Comparison of ENCODE assay signal across 9 cellular contexts in genomic region chr5:435961-436640, GRCh38. TPM values are rescaled to one million over a fixed set of nuclear protein-coding genes. Genes with fewer than 3 reads are reported as not detected.
DNase-seq lines count a peak whose midpoint lies in the region; ATAC-seq, FAIRE-seq and TF ChIP-seq lines count a peak whose summit lies in the region.
"Had no signal": no experiment of that assay in that cellular context is flagged by ENCODE, and none has a peak within 500 bp of the region (broad histone marks: within the 10 kb centered on the region; RNA-seq: fewer than 3 reads in every experiment).

No MANE protein-coding gene starts in this region.

- H2AK5ac ChIP-seq in H1 (ENCODE audit: low read depth, low read length), result no peak overlapping the region

- TF ChIP-seq EP300 in H1 (IDR thresholded peaks at IDR 0.05; ENCODE audit: borderline replicate concordance in 1 of 2, low read depth in 2 of 2, low read length in 2 of 2) (no peak), sigmoid colon (IDR thresholded peaks at IDR 0.05) (no peak)

- intact Hi-C loops in sigmoid colon (cut with DNase I), result no loop called here

- H3K9me3 ChIP-seq in H1 (ENCODE audit: insufficient read depth in 2 of 2, low read depth in 1 of 2, low read length in 1 of 2), result no peaks in the 10 kb centered on the region
- no peaks in the 10 kb centered on the region for H3K9me3 ChIP-seq in sigmoid colon
- H3K9me3 ChIP-seq: BLaER1 treated with 17β-estradiol and CSF1 and Interleukin-3, amounts not matched to agents 10 nM and 100 nM had no signal

- H3K23ac ChIP-seq in H1 (ENCODE audit: insufficient read length), result no peak overlapping the region

- peak; percentile 62 to 70 for TF ChIP-seq RAD21 in H1 (IDR thresholded peaks at IDR 0.05 in 1 of 2, conservative IDR thresholded peaks at IDR 0.05 in 1 of 2; ENCODE audit: low read depth in 2 of 2, low read length in 2 of 2)

- H3K56ac ChIP-seq in H1 (replicated peaks; ENCODE audit: insufficient read length, low read depth, low read length), result no peak overlapping the region

- H3K27ac ChIP-seq in H1 (ENCODE audit: low read depth, low read length) (no peak overlapping the region), sigmoid colon (no peak overlapping the region)
- H3K27ac ChIP-seq: BLaER1 treated with 17β-estradiol and CSF1 and Interleukin-3, amounts not matched to agents 10 nM and 100 nM had no signal

- no peak overlapping the region for H2BK120ac ChIP-seq in H1 (replicated peaks; ENCODE audit: low read depth, low read length)

- H2BK12ac ChIP-seq in H1 (ENCODE audit: low read depth, low read length), result no peak overlapping the region

- TF ChIP-seq CTCF in H1 (IDR thresholded peaks at IDR 0.05; ENCODE audit: control extremely low read depth in 1 of 3, insufficient read depth in 1 of 3, low read depth in 1 of 3, low read length in 3 of 3), result peak in 2 of 3 experiments; percentile 69 to 70; a peak in 3 of 4 replicates
- no peak for TF ChIP-seq CTCF in sigmoid colon (IDR thresholded peaks at IDR 0.05)

- 86% methylated on average over 18 of the region's 18 CpGs; no CpG with 5 or more reads in 1 of the 2 experiments for WGBS in H1 (ENCODE audit: extremely low coverage in 1 of 2, insufficient coverage in 1 of 2, insufficient read length in 1 of 2, insufficient replicate concordance in 2 of 2, low coverage in 1 of 2, low lambda C conversion rate in 2 of 2, missing lambda C conversion rate in 1 of 2), 2 experiments
- WGBS in sigmoid colon, 2 donors, result 64 to 79% methylated on average over 18 of the region's 18 CpGs

- POLR2A ChIA-PET in H1 (lab: Charles Lee; ENCODE audit: partially characterized antibody), result interaction anchor here (1.0 kb wide), 1 partner anchor 11 kb away, joined by 4 read pairs; no protein-coding TSS in a partner anchor

- no peaks in the 10 kb centered on the region for H3K36me3 ChIP-seq in H1 (ENCODE audit: control insufficient read depth in 2 of 4, insufficient read depth in 4 of 4, low read length in 3 of 4)
- no peaks in the 10 kb centered on the region for H3K36me3 ChIP-seq in sigmoid colon
- H3K36me3 ChIP-seq: BLaER1 treated with 17β-estradiol and CSF1 and Interleukin-3, amounts not matched to agents 10 nM and 100 nM had no signal

- H3K79me2 ChIP-seq in H1 (ENCODE audit: control insufficient read depth in 1 of 2, insufficient read depth in 2 of 2, low read length in 2 of 2), result no peaks in the 10 kb centered on the region

- H3K23me2 ChIP-seq in H1 (ENCODE audit: low read depth, low read length), result no peaks in the 10 kb centered on the region

- no peak overlapping the region for H3K9ac ChIP-seq in H1 (replicated peaks in 1 of 4; ENCODE audit: extremely low read depth in 1 of 4, low read depth in 3 of 4, low read length in 3 of 4)
- H3K9ac ChIP-seq: BLaER1 treated with 17β-estradiol and CSF1 and Interleukin-3, amounts not matched to agents 10 nM and 100 nM had no signal

- no peak for FAIRE-seq in H1 (lab: Jason Lieb, UNC)

- H3K18ac ChIP-seq in H1 (ENCODE audit: extremely low read depth, low read length), result no peak overlapping the region

- H3K4me1 ChIP-seq in H1 (replicated peaks in 1 of 4; ENCODE audit: control insufficient read depth in 3 of 4, insufficient read depth in 4 of 4, low read length in 3 of 4) (no peaks in the 10 kb centered on the region; a peak in 1 of 7 replicates), sigmoid colon (no peaks in the 10 kb centered on the region)

- H4K8ac ChIP-seq in H1 (ENCODE audit: extremely low read depth, insufficient read depth, low read length), result no peak overlapping the region; the same call in 1 of the 2 replicates

- H2AFZ ChIP-seq in H1 (ENCODE audit: low read length), result no peak overlapping the region

- H4K20me1 ChIP-seq in H1 (replicated peaks in 1 of 2; ENCODE audit: control insufficient read depth in 1 of 2, insufficient read depth in 2 of 2, low read length in 2 of 2), result peaks cover 0 to 5% of the 10 kb centered on the region in 2 experiments

- H3K4me3 ChIP-seq in H1 (ENCODE audit: extremely low read depth in 1 of 4, insufficient read depth in 2 of 4, low read depth in 3 of 4, low read length in 4 of 4) (no peak overlapping the region), sigmoid colon (no peak overlapping the region)
- H3K4me3 ChIP-seq: BLaER1 treated with 17β-estradiol and CSF1 and Interleukin-3, amounts not matched to agents 10 nM and 100 nM had no signal

- H4K91ac ChIP-seq in H1 (replicated peaks; ENCODE audit: insufficient read length, low read length), result no peak overlapping the region

- no peak overlapping the region for H3K4ac ChIP-seq in H1 (replicated peaks; ENCODE audit: insufficient read length, low read depth, low read length)

- no peak overlapping the region for H3K4me2 ChIP-seq in H1 (ENCODE audit: insufficient read depth in 1 of 2, low read depth in 2 of 2, low read length in 2 of 2)

- DNase-seq in NCI-H2107 treated with DMSO at 0.1 percent for 48 hours (lab: John Stamatoyannopoulos, UW; ENCODE audit: unreplicated experiment) (peak; percentile 29), NCI-H2107 (lab: John Stamatoyannopoulos, UW) (no peak), NCI-H1105 treated with DMSO at 0.1 percent for 48 hours (lab: John Stamatoyannopoulos, UW) (peak; percentile 24), H1 (ENCODE audit: low read depth in 1 of 2, low spot score in 2 of 2) (no peak), sigmoid colon (peak; percentile 41)

- no peaks in the 10 kb centered on the region for H3K27me3 ChIP-seq in H1 (replicated peaks in 1 of 4; ENCODE audit: control insufficient read depth in 3 of 4, extremely low read depth in 1 of 4, insufficient read depth in 3 of 4, low read length in 3 of 4)
- peaks cover 0 to 21% (median 10%) of the 10 kb centered on the region in 3 donors for H3K27me3 ChIP-seq in sigmoid colon

- no peak overlapping the region for H4K5ac ChIP-seq in H1 (ENCODE audit: insufficient read length, low read depth, low read length)

- no peak overlapping the region for H2BK20ac ChIP-seq in H1 (ENCODE audit: low read length)

- no peak overlapping the region for H2BK15ac ChIP-seq in H1 (ENCODE audit: low read length)

- no peak overlapping the region for H3K14ac ChIP-seq in H1 (ENCODE audit: insufficient read length)

- TF ChIP-seq POLR2A in H1 (IDR thresholded peaks at IDR 0.05; ENCODE audit: control extremely low read depth in 1 of 2, low read depth in 2 of 2, low read length in 2 of 2) (no peak), sigmoid colon (IDR thresholded peaks at IDR 0.05) (no peak)

- no peak overlapping the region for H2BK5ac ChIP-seq in H1 (ENCODE audit: low read depth, low read length)

- no peaks in the 10 kb centered on the region for H3K79me1 ChIP-seq in H1 (ENCODE audit: low read depth, low read length)

- CTCF ChIA-PET in H1 (lab: Charles Lee; ENCODE audit: partially characterized antibody), result interaction anchor here (0.6 to 9.7 kb wide), 24 partner anchors 10 to 249 kb away, joined by 3 to 99 read pairs (median 4); partner anchors contain the start of gene AHRR

- ATAC-seq in GM18520 (IDR thresholded peaks at IDR 0.05; ENCODE audit: unreplicated experiment) (no peak), GM19452 (IDR thresholded peaks at IDR 0.05; ENCODE audit: unreplicated experiment) (no peak), GM18907 (IDR thresholded peaks at IDR 0.05; ENCODE audit: unreplicated experiment) (no peak)

TF ChIP-seq in H1, 55 proteins besides CTCF, POLR2A, EP300 and RAD21:
- TF ChIP-seq SP2 (IDR thresholded peaks at IDR 0.05; ENCODE audit: low read length) (no peak), POU5F1 (IDR thresholded peaks at IDR 0.05; ENCODE audit: low read depth, low read length) (no peak), RXRA (IDR thresholded peaks at IDR 0.05; ENCODE audit: insufficient read depth, low read depth, low read length) (no peak), MAFK (IDR thresholded peaks at IDR 0.05; ENCODE audit: low read depth, low read length) (no peak), GABPA (IDR thresholded peaks at IDR 0.05; ENCODE audit: borderline replicate concordance, insufficient read depth, low read length) (no peak), KDM1A (IDR thresholded peaks at IDR 0.05; ENCODE audit: borderline replicate concordance, low read length) (no peak), SRF (IDR thresholded peaks at IDR 0.05; ENCODE audit: low read depth, low read length) (no peak), CTBP2 (IDR thresholded peaks at IDR 0.05; ENCODE audit: borderline replicate concordance, insufficient read depth, insufficient read length, low read length) (no peak), BACH1 (IDR thresholded peaks at IDR 0.05; ENCODE audit: low read length) (no peak), JUND (IDR thresholded peaks at IDR 0.05; ENCODE audit: low read length) (no peak)

RNA-seq across cellular contexts. Expression of gene EXOC3, which starts 6.9 kb away (rescaled TPM):
- 27.5 and 30.0 TPM in 2 replicates for total RNA-seq in H1 (2021; fragmentation: NEBNext Ultra II Directional; extraction: Animal tissue kit (Norgen Biotek cat#: 25700))
- 14.4 and 19.5 TPM in 2 replicates for polyA plus RNA-seq in H1 (2011; rRNA removed)
- polyA plus RNA-seq in H1 (2011; cell fraction: cytosol; rRNA removed), result 17.3 TPM
- polyA plus RNA-seq in H1 (2011; cell fraction: nucleus; rRNA removed), result 38.7 TPM
- 24.9 to 34.9 TPM (median 31.8 TPM) in 4 replicates for polyA plus RNA-seq in H1 (2012, experiment 1 of 2)
- polyA plus RNA-seq in H1 (2012, experiment 2 of 2), result 19.3 TPM
- polyA plus RNA-seq in H1 (2013, experiment 1 of 2), result 16.3 TPM
- polyA plus RNA-seq in H1 (2013, experiment 2 of 2), result 14.9 TPM
- polyA minus RNA-seq in H1 (2011; rRNA and poly(A)+ RNA removed), result 16.7 and 19.2 TPM in 2 replicates
- 12.9 TPM for polyA minus RNA-seq in H1 (2011; cell fraction: cytosol; rRNA and poly(A)+ RNA removed)
- 14.7 TPM for polyA minus RNA-seq in H1 (2011; cell fraction: nucleus; rRNA and poly(A)+ RNA removed)
- total RNA-seq in sigmoid colon, result 10 to 100 TPM; 45.7 to 68.7 (median 48.5) TPM
- 10 to 100 TPM; 18.6 to 60.9 (median 36.1) TPM for polyA plus RNA-seq in sigmoid colon

Comparison
In these comparisons a context has a peak if more than half of its experiments do, and no peak if none do; other contexts are left out.
1. DNase-seq: peak in NCI-H2107 treated with DMSO at 0.1 percent for 48 hours (single experiment), NCI-H1105 treated with DMSO at 0.1 percent for 48 hours (single experiment) and sigmoid colon (single experiment); none in NCI-H2107 (single experiment) and H1 (0 of 2).
2. CTCF ChIP-seq: peak in H1 (2 of 3); none in sigmoid colon (0 of 4).